18 cellular contexts compared by ENCODE assay signal in the genomic region with DNA sequence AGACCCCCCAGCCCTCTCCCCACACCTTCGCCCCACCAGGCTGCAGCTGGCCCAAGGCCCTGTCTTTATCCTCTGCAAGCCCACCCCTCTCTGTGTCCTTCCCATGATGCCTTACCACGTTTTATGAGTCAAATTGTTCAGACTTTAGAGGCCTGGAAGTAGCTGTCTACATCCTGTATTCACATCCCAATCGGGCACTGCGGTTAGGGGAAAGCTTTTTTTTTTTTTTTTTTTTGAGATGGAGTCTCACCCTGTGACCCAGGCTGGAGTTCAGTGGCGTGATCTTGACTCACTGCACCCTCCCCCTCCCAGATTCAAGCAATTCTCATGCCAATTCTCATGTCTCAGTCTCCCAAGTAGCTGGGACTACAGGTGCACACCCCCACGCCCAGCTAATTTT.
"Had no signal": no experiment of that assay in that cellular context is flagged by ENCODE, and none has a peak within 500 bp of the region (broad histone marks: within the 10 kb centered on the region; RNA-seq: fewer than 3 reads in every experiment).

No MANE protein-coding gene starts in this region.

- H3K27me3 Mint-ChIP-seq: activated CD4-positive, alpha-beta memory T cell treated with anti-CD3 and anti-CD28 coated beads, Interleukin-2, amount 10 ng/mL, durations not matched to agents 7 days and 5 days; activated CD4-positive, alpha-beta T cell treated with anti-CD3 and anti-CD28 coated beads, Interleukin-2, amount 10 ng/mL, durations not matched to agents 24 days and 14 days had no signal

- H3K27me3 ChIP-seq: ascending aorta, spleen, stomach, vagina had no signal

- H3K9me3 ChIP-seq: ascending aorta, lower lobe of right lung, mucosa of descending colon, spleen, stomach, vagina had no signal

- H3K4me3 ChIP-seq: ascending aorta, coronary artery, lower lobe of right lung, mucosa of descending colon, spleen, stomach, vagina had no signal

- ATAC-seq: activated T-cell treated with anti-CD3 and anti-CD28 coated beads, Interleukin-2, amount 50 U/mL, for 72 hours; left lobe of liver; lower lobe of right lung; mucosa of descending colon had no signal

- H3K4me3 Mint-ChIP-seq: activated CD4-positive, alpha-beta memory T cell treated with anti-CD3 and anti-CD28 coated beads, Interleukin-2, amount 10 ng/mL, durations not matched to agents 7 days and 5 days; activated CD4-positive, alpha-beta T cell treated with anti-CD3 and anti-CD28 coated beads, Interleukin-2, amount 10 ng/mL, durations not matched to agents 24 days and 14 days; activated T-cell treated with anti-CD3 and anti-CD28 coated beads, Interleukin-2, amount 50 U/mL, for 72 hours had no signal

- H3K27ac ChIP-seq: ascending aorta, coronary artery, lower lobe of right lung, spleen, stomach, vagina had no signal

- H3K27ac Mint-ChIP-seq: activated CD4-positive, alpha-beta memory T cell treated with anti-CD3 and anti-CD28 coated beads, Interleukin-2, amount 10 ng/mL, durations not matched to agents 7 days and 5 days; activated CD4-positive, alpha-beta T cell treated with anti-CD3 and anti-CD28 coated beads, Interleukin-2, amount 10 ng/mL, durations not matched to agents 24 days and 14 days; activated T-cell treated with anti-CD3 and anti-CD28 coated beads, Interleukin-2, amount 50 U/mL, for 72 hours had no signal

- H3K4me1 Mint-ChIP-seq: activated CD4-positive, alpha-beta memory T cell treated with anti-CD3 and anti-CD28 coated beads, Interleukin-2, amount 10 ng/mL, durations not matched to agents 7 days and 5 days; activated CD4-positive, alpha-beta T cell treated with anti-CD3 and anti-CD28 coated beads, Interleukin-2, amount 10 ng/mL, durations not matched to agents 24 days and 14 days had no signal

- H3K36me3 ChIP-seq: vagina had no signal

- DNase-seq: activated CD4-positive, alpha-beta memory T cell treated with anti-CD3 and anti-CD28 coated beads, Interleukin-2, amount 10 ng/mL, durations not matched to agents 7 days and 5 days; activated CD4-positive, alpha-beta T cell treated with anti-CD3 and anti-CD28 coated beads, Interleukin-2, amount 10 ng/mL, durations not matched to agents 24 days and 14 days; activated effector memory CD4-positive, alpha-beta T cell treated with Interleukin-2 at 50 U/mL for 16 hours; activated naive CD4-positive, alpha-beta T cell treated with anti-CD3 and anti-CD28 coated beads, Interleukin-2, amount 50 U/mL, for 16 hours; activated T-cell treated with anti-CD3 and anti-CD28 coated beads, Interleukin-2, amount 50 U/mL, for 72 hours; foreskin melanocyte; kidney; lower lobe of right lung; mucosa of descending colon; occipital lobe; retina; spleen; stomach; trophoblast cell had no signal

- H3K9me3 Mint-ChIP-seq: activated CD4-positive, alpha-beta memory T cell treated with anti-CD3 and anti-CD28 coated beads, Interleukin-2, amount 10 ng/mL, durations not matched to agents 7 days and 5 days; activated CD4-positive, alpha-beta T cell treated with anti-CD3 and anti-CD28 coated beads, Interleukin-2, amount 10 ng/mL, durations not matched to agents 24 days and 14 days; activated T-cell treated with anti-CD3 and anti-CD28 coated beads, Interleukin-2, amount 50 U/mL, for 72 hours had no signal

- H3K4me1 ChIP-seq: ascending aorta, lower lobe of right lung, vagina had no signal
